ENCODE assay signal across 28 cellular contexts in the genomic region with DNA sequence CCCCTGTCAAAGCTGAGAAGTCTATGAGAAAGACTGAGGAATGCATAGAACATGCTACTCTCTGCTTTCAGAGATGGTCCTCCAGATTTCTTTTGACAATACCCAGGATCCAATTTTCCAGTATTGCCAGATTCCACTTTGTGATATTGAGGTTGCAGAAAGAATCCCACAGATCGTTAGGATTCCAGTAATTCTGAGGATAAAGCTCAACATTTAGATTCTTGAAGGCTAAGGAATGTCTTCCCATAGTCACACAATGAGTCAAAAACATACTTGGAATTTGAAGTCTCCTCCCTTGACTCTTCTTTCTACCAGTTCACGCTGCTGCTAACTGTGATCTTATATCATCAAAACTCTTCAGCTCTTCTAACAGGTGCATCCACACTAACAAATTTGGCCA. TPM values are rescaled to one million over a fixed set of nuclear protein-coding genes. Genes with fewer than 3 reads are reported as not detected.
DNase-seq lines count a peak whose midpoint lies in the region; ATAC-seq and TF ChIP-seq lines count a peak whose summit lies in the region.
"Had no signal": no experiment of that assay in that cellular context is flagged by ENCODE, and none has a peak within 500 bp of the region (broad histone marks: within the 10 kb centered on the region; RNA-seq: fewer than 3 reads in every experiment).

No MANE protein-coding gene starts in this region.

- TF ChIP-seq EP300 in SK-N-SH (IDR thresholded peaks at IDR 0.05; ENCODE audit: borderline replicate concordance in 1 of 2, low read depth in 1 of 2, low read length in 1 of 2) = peak in 1 of 2 experiments; percentile 94; a peak in 3 of 4 replicates

- 19% methylated on average over 2 of the region's 2 CpGs for WGBS in SK-N-SH (ENCODE audit: low lambda C conversion rate)

- H3K79me2 ChIP-seq in SK-N-SH (ENCODE audit: insufficient read depth) = no peaks in the 10 kb centered on the region

- H3F3A ChIP-seq in SK-N-SH (replicated peaks; ENCODE audit: insufficient read depth) = peaks cover 14% of the 10 kb centered on the region

- no peaks in the 10 kb centered on the region for H3K36me3 ChIP-seq in SK-N-SH (replicated peaks in 1 of 2; ENCODE audit: control insufficient read depth in 1 of 2, insufficient read depth in 2 of 2, low read length in 1 of 2)
- H3K36me3 ChIP-seq: esophagus muscularis mucosa, stomach, transverse colon had no signal

- H3K9ac ChIP-seq in SK-N-SH = no peak overlapping the region

- no peak overlapping the region for H3K27ac Mint-ChIP-seq in naive thymus-derived CD8-positive, alpha-beta T cell
- H3K27ac Mint-ChIP-seq: activated T-cell treated with anti-CD3 and anti-CD28 coated beads, Interleukin-2, amount 50 U/mL, for 24 hours had no signal

- H3K4me1 Mint-ChIP-seq in naive thymus-derived CD8-positive, alpha-beta T cell = no peaks in the 10 kb centered on the region

- H3K9me2 ChIP-seq in SK-N-SH = no peaks in the 10 kb centered on the region

- CTCF ChIA-PET in SK-N-SH (lab: Yijun Ruan, JAX) = no interaction called here

- H3K4me2 ChIP-seq in SK-N-SH = no peak overlapping the region
- H3K4me2 ChIP-seq: smooth muscle cell had no signal

- no peak overlapping the region for H3K4me3 Mint-ChIP-seq in naive thymus-derived CD8-positive, alpha-beta T cell
- H3K4me3 Mint-ChIP-seq: activated T-cell treated with anti-CD3 and anti-CD28 coated beads, Interleukin-2, amount 50 U/mL, for 24 hours had no signal

- H3K9me3 Mint-ChIP-seq in naive thymus-derived CD8-positive, alpha-beta T cell = peaks cover 0 to 17% (median 3%) of the 10 kb centered on the region in 9 donors

- no peak for TF ChIP-seq RAD21 in SK-N-SH (IDR thresholded peaks at IDR 0.05; ENCODE audit: low read length)

- no peak overlapping the region for H3K4me3 ChIP-seq in SK-N-SH (ENCODE audit: low read depth in 2 of 2, low read length in 1 of 2)
- H3K4me3 ChIP-seq: esophagus muscularis mucosa, mucosa of descending colon, psoas muscle, smooth muscle cell, stomach, transverse colon had no signal

- peaks cover 0 to 17% (median 0%) of the 10 kb centered on the region in 3 donors for H3K36me3 Mint-ChIP-seq in naive thymus-derived CD8-positive, alpha-beta T cell

- DNase-seq in EL = peak; percentile 91
- no peak for DNase-seq in SK-N-SH
- DNase-seq in fibroblast of peridontal ligament (ENCODE audit: extremely low read depth) = peak; percentile 75
- DNase-seq in renal cortical epithelial cell (ENCODE audit: low read depth) = peak; percentile 47
- DNase-seq in naive thymus-derived CD8-positive, alpha-beta T cell = no peak
- DNase-seq in NCI-H187 (lab: John Stamatoyannopoulos, UW) = no peak
- no peak for DNase-seq in pons (ENCODE audit: low spot score)
- DNase-seq: activated CD4-positive, CD25-positive, alpha-beta regulatory T cell treated with anti-CD3 and anti-CD28 coated beads, Interleukin-2, amount 50 U/mL, for 72 hours; activated naive CD4-positive, alpha-beta T cell; activated T-cell treated with anti-CD3 and anti-CD28 coated beads, Interleukin-2, amount 50 U/mL, for 24 hours; C1 segment of cervical spinal cord; cerebellar nuclear complex; DMS 273 treated with DMSO at 0.1 percent for 48 hours; effector memory CD4-positive, alpha-beta T cell; H7; head of caudate nucleus; mucosa of descending colon; NCI-H510A treated with DMSO at 0.1 percent for 48 hours; psoas muscle; RPMI8226; stimulated activated CD4-positive, alpha-beta T cell treated with anti-CD3 and anti-CD28 coated beads, Interleukin-4, amount 100 ng/mL, for 4 hours; stomach; T1000; transverse colon had no signal

- no peaks in the 10 kb centered on the region for H3K9me3 ChIP-seq in SK-N-SH
- H3K9me3 ChIP-seq: mucosa of descending colon, psoas muscle had no signal

- peak overlapping the region; percentile 30 to 96; a peak in 2 of 4 replicates for H3K27ac ChIP-seq in SK-N-SH (ENCODE audit: low read depth in 2 of 2, low read length in 1 of 2)
- H3K27ac ChIP-seq: esophagus muscularis mucosa, psoas muscle, stomach, transverse colon had no signal

- no peak overlapping the region for H2AFZ ChIP-seq in SK-N-SH (ENCODE audit: low read depth)

- peaks cover 0 to 5% of the 10 kb centered on the region in 2 experiments; a peak in 2 of 4 replicates for H3K4me1 ChIP-seq in SK-N-SH (ENCODE audit: control insufficient read depth in 1 of 2, insufficient read depth in 2 of 2, low read depth in 1 of 2, low read length in 1 of 2)
- H3K4me1 ChIP-seq: esophagus muscularis mucosa, psoas muscle, stomach had no signal

- no peak for TF ChIP-seq CTCF in SK-N-SH (IDR thresholded peaks at IDR 0.05)

- H3K27me3 ChIP-seq in SK-N-SH (ENCODE audit: insufficient read depth) = no peaks in the 10 kb centered on the region
- H3K27me3 ChIP-seq: esophagus muscularis mucosa, stomach, transverse colon had no signal

- no peaks in the 10 kb centered on the region for H3K27me3 Mint-ChIP-seq in naive thymus-derived CD8-positive, alpha-beta T cell
- H3K27me3 Mint-ChIP-seq: activated T-cell treated with anti-CD3 and anti-CD28 coated beads, Interleukin-2, amount 50 U/mL, for 24 hours had no signal

- no peaks in the 10 kb centered on the region for H4K20me1 ChIP-seq in SK-N-SH (ENCODE audit: insufficient read depth)

- no peak for ATAC-seq in GM21825 (IDR thresholded peaks at IDR 0.05; ENCODE audit: unreplicated experiment)
- no peak for ATAC-seq in naive thymus-derived CD8-positive, alpha-beta T cell
- ATAC-seq: mucosa of descending colon, psoas muscle had no signal

- POLR2A ChIA-PET in SK-N-SH (lab: Yijun Ruan, JAX) = no interaction called here
- POLR2A ChIA-PET in naive thymus-derived CD8-positive, alpha-beta T cell (lab: Charles Lee) = no interaction called here

TF ChIP-seq in SK-N-SH, 30 proteins besides CTCF, POLR2A, EP300 and RAD21 (continues in another document):
- TF ChIP-seq RFX5 (IDR thresholded peaks at IDR 0.05; ENCODE audit: low read length) = no peak
- no peak for TF ChIP-seq GATA2 (CRISPR knock-in tag; IDR thresholded peaks at IDR 0.05)
- TF ChIP-seq MXI1 (IDR thresholded peaks at IDR 0.05; ENCODE audit: low read depth, low read length) = no peak
- TF ChIP-seq TEAD4 (IDR thresholded peaks at IDR 0.05; ENCODE audit: borderline replicate concordance, insufficient read depth) = peak; percentile 94
- TF ChIP-seq JUND (IDR thresholded peaks at IDR 0.05) = peak; percentile 70; the same call in 1 of the 2 replicates
- no peak for TF ChIP-seq EZH2phosphoT487 (IDR thresholded peaks at IDR 0.05; ENCODE audit: borderline replicate concordance, low read depth)
- TF ChIP-seq POLR2AphosphoS5 (IDR thresholded peaks at IDR 0.05; ENCODE audit: low read depth, low read length) = peak; percentile 59; the same call in 1 of the 2 replicates
- TF ChIP-seq, protein P1, sequence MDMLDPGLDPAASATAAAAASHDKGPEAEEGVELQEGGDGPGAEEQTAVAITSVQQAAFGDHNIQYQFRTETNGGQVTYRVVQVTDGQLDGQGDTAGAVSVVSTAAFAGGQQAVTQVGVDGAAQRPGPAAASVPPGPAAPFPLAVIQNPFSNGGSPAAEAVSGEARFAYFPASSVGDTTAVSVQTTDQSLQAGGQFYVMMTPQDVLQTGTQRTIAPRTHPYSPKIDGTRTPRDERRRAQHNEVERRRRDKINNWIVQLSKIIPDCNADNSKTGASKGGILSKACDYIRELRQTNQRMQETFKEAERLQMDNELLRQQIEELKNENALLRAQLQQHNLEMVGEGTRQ (IDR thresholded peaks at IDR 0.05; ENCODE audit: borderline replicate concordance, low read depth, low read length) = no peak
- no peak for TF ChIP-seq MEF2A (IDR thresholded peaks at IDR 0.05; ENCODE audit: borderline replicate concordance, low read depth)
- TF ChIP-seq SIN3A (IDR thresholded peaks at IDR 0.05; ENCODE audit: borderline replicate concordance, low read depth, low read length) = no peak
- TF ChIP-seq RCOR1 (IDR thresholded peaks at IDR 0.05; ENCODE audit: low read length) = no peak
- TF ChIP-seq, protein P2, sequence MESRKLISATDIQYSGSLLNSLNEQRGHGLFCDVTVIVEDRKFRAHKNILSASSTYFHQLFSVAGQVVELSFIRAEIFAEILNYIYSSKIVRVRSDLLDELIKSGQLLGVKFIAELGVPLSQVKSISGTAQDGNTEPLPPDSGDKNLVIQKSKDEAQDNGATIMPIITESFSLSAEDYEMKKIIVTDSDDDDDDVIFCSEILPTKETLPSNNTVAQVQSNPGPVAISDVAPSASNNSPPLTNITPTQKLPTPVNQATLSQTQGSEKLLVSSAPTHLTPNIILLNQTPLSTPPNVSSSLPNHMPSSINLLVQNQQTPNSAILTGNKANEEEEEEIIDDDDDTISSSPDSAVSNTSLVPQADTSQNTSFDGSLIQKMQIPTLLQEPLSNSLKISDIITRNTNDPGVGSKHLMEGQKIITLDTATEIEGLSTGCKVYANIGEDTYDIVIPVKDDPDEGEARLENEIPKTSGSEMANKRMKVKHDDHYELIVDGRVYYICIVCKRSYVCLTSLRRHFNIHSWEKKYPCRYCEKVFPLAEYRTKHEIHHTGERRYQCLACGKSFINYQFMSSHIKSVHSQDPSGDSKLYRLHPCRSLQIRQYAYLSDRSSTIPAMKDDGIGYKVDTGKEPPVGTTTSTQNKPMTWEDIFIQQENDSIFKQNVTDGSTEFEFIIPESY (IDR thresholded peaks at IDR 0.05; ENCODE audit: borderline replicate concordance, low read depth) = no peak
- TF ChIP-seq RXRA (IDR thresholded peaks at IDR 0.05; ENCODE audit: borderline replicate concordance, low read depth) = peak; percentile 45; the same call in 1 of the 2 replicates
- TF ChIP-seq GABPA (IDR thresholded peaks at IDR 0.05; ENCODE audit: low read depth) = no peak
- TF ChIP-seq, protein P3, sequence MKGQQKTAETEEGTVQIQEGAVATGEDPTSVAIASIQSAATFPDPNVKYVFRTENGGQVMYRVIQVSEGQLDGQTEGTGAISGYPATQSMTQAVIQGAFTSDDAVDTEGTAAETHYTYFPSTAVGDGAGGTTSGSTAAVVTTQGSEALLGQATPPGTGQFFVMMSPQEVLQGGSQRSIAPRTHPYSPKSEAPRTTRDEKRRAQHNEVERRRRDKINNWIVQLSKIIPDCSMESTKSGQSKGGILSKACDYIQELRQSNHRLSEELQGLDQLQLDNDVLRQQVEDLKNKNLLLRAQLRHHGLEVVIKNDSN (IDR thresholded peaks at IDR 0.05; ENCODE audit: borderline replicate concordance, low read depth) = no peak

RNA-seq across cellular contexts. Expression of a gene that starts 57.1 kb away (rescaled TPM):
- 1.2 and 2.8 TPM in 2 replicates for polyA plus RNA-seq in SK-N-SH (2012; rRNA removed)
- polyA plus RNA-seq in SK-N-SH (2012; cell fraction: cytosol; rRNA removed) = 3.3 and 3.7 TPM in 2 replicates
- polyA plus RNA-seq in SK-N-SH (2012; cell fraction: nucleus; rRNA removed) = 0.38 and 1.0 TPM in 2 replicates
- 0.10 and 2.8 TPM in 2 replicates for total RNA-seq in renal cortical epithelial cell
- not detected for total RNA-seq in naive thymus-derived CD8-positive, alpha-beta T cell
- polyA plus RNA-seq in naive thymus-derived CD8-positive, alpha-beta T cell = not detected
- total RNA-seq: H7, smooth muscle cell, stomach, transverse colon had no signal
- polyA plus RNA-seq: liver had no signal

Comparison
In these comparisons a context has a peak if more than half of its experiments do, and no peak if none do; other contexts are left out.
1. DNase-seq: peak in EL (single experiment), fibroblast of peridontal ligament (single experiment) and renal cortical epithelial cell (single experiment); none in SK-N-SH (single experiment), naive thymus-derived CD8-positive, alpha-beta T cell (0 of 10), NCI-H187 (0 of 2) and pons (single experiment).